ENCODE assay signal across 1 cellular context in genomic region chr12:67666605-67667004, GRCh38.
TF ChIP-seq lines count a peak whose summit lies in the region.

No MANE protein-coding gene starts in this region.

TF ChIP-seq in IMR-90, 13 proteins besides CTCF, POLR2A, EP300 and RAD21 (continued from another document):
- TF ChIP-seq CEBPB (IDR thresholded peaks at IDR 0.05; ENCODE audit: low read depth, low read length): no peak
- TF ChIP-seq RFX5 (IDR thresholded peaks at IDR 0.05; ENCODE audit: low read depth, low read length): no peak
- no peak for TF ChIP-seq CHD1 (IDR thresholded peaks at IDR 0.05; ENCODE audit: low read depth, low read length)
- TF ChIP-seq SMC3 (IDR thresholded peaks at IDR 0.05; ENCODE audit: low read depth, low read length): no peak
- TF ChIP-seq USF2 (IDR thresholded peaks at IDR 0.05; ENCODE audit: low read depth, low read length): no peak
- TF ChIP-seq MAZ (IDR thresholded peaks at IDR 0.05; ENCODE audit: borderline replicate concordance, low read depth, low read length): no peak
- TF ChIP-seq MAFK (IDR thresholded peaks at IDR 0.05; ENCODE audit: low read depth, low read length): no peak
- no peak for TF ChIP-seq MXI1 (IDR thresholded peaks at IDR 0.05; ENCODE audit: borderline replicate concordance, low read depth, low read length)
- TF ChIP-seq ELK1 (IDR thresholded peaks at IDR 0.05; ENCODE audit: borderline replicate concordance, low read depth, low read length): no peak
